In genomic region chr22:27045103-27045940, GRCh38 we compare ENCODE assay signal across 1 cellular context.
A peak's percentile ranks its signal among the peaks of the same experiment; 100 is the strongest.
TF ChIP-seq lines count a peak whose summit lies in the region.

No MANE protein-coding gene starts in this region.

TF ChIP-seq in SK-N-SH, 30 proteins besides CTCF, POLR2A, EP300 and RAD21 (continued from another document):
- TF ChIP-seq USF1 (IDR thresholded peaks at IDR 0.05; ENCODE audit: borderline replicate concordance, low read depth) (peak; percentile 68; the same call in 1 of the 2 replicates), SMC3 (IDR thresholded peaks at IDR 0.05; ENCODE audit: low read depth, low read length) (no peak), ELF1 (IDR thresholded peaks at IDR 0.05) (no peak), RFX5 (IDR thresholded peaks at IDR 0.05; ENCODE audit: low read length) (no peak), FOSL2 (IDR thresholded peaks at IDR 0.05; ENCODE audit: borderline replicate concordance, low read depth) (peak; percentile 39; the same call in 1 of the 2 replicates), TCF12 (IDR thresholded peaks at IDR 0.05) (0 out of 2 replicates have a peak, but pooled peaks have one; percentile 45), JUND (IDR thresholded peaks at IDR 0.05) (peak; percentile 66), IRF3 (IDR thresholded peaks at IDR 0.05; ENCODE audit: low read depth, low read length) (no peak), SIN3A (IDR thresholded peaks at IDR 0.05; ENCODE audit: borderline replicate concordance, low read depth, low read length) (no peak), NRF1 (IDR thresholded peaks at IDR 0.05; ENCODE audit: low read depth, low read length) (no peak)
- TF ChIP-seq, protein P1, sequence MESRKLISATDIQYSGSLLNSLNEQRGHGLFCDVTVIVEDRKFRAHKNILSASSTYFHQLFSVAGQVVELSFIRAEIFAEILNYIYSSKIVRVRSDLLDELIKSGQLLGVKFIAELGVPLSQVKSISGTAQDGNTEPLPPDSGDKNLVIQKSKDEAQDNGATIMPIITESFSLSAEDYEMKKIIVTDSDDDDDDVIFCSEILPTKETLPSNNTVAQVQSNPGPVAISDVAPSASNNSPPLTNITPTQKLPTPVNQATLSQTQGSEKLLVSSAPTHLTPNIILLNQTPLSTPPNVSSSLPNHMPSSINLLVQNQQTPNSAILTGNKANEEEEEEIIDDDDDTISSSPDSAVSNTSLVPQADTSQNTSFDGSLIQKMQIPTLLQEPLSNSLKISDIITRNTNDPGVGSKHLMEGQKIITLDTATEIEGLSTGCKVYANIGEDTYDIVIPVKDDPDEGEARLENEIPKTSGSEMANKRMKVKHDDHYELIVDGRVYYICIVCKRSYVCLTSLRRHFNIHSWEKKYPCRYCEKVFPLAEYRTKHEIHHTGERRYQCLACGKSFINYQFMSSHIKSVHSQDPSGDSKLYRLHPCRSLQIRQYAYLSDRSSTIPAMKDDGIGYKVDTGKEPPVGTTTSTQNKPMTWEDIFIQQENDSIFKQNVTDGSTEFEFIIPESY (IDR thresholded peaks at IDR 0.05; ENCODE audit: borderline replicate concordance, low read depth), result no peak
